14 cellular contexts compared by ENCODE assay signal in the genomic region with DNA sequence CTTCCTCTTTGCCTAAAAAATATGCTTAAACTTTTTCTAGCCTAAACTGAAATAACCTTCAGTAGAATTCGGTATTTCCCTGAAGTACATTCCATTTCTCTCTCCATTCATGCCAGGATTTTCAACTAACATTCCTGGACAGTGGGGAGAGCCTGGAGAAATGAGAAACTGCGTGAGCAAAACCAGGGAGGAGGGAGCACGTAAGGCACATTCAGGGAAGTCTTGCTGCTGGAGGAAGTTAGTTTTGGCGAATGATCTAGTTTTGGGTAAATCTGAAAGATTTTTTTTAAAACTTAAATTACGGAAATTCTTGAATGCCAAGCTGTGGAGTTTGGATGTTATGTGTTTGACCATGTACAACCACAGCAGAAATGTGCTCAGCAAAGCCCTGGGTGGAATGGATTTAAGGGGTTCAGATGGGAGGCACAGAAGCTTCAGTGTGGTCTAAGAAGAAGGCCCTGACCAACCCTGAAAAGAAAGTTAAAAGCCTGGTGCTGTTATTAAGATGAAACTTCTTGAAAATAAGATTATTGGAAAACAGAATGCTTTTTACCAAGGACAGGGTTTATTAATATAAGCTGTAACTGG.
DNase-seq lines count a peak whose midpoint lies in the region; ATAC-seq and TF ChIP-seq lines count a peak whose summit lies in the region.
"Had no signal": no experiment of that assay in that cellular context is flagged by ENCODE, and none has a peak within 500 bp of the region (broad histone marks: within the 10 kb centered on the region; RNA-seq: fewer than 3 reads in every experiment).

No MANE protein-coding gene starts in this region.

- H2BK120ac ChIP-seq in trophoblast cell (ENCODE audit: insufficient read depth, low read length, poor library complexity): no peak overlapping the region

- H3K4me3 ChIP-seq in AG10803 (ENCODE audit: low read length) (no peak overlapping the region), heart left ventricle (no peak overlapping the region), trophoblast cell (ENCODE audit: low read depth, low read length) (no peak overlapping the region)

- H3K4me1 ChIP-seq in heart left ventricle (peaks cover 0 to 17% (median 0%) of the 10 kb centered on the region in 12 donors), trophoblast cell (ENCODE audit: control insufficient read depth in 1 of 2, insufficient read depth in 2 of 2, low read length in 2 of 2) (peaks cover 8 to 9% of the 10 kb centered on the region in 2 experiments)

- H3K9me3 ChIP-seq in heart left ventricle: no peaks in the 10 kb centered on the region
- H3K9me3 ChIP-seq in trophoblast cell (ENCODE audit: insufficient read depth, low read depth, low read length): no peaks in the 10 kb centered on the region

- H3K4ac ChIP-seq in trophoblast cell (ENCODE audit: low read depth, low read length): no peak overlapping the region

- H3K27ac Mint-ChIP-seq in activated T-helper 2 cell treated with anti-CD3 and anti-CD28 coated beads, Interferon-gamma antibody, Interleukin-2, Interleukin-4, amounts not matched to agents 10 μg/mL and 5 μg/mL and 100 μg/mL, durations not matched to agents 14 hours and 24 hours and 36 hours: no peak overlapping the region
- H3K27ac Mint-ChIP-seq in effector memory CD8-positive, alpha-beta T cell: no peak overlapping the region
- H3K27ac Mint-ChIP-seq in activated T-cell treated with anti-CD3 and anti-CD28 coated beads, Interleukin-2, amount 50 U/mL, for 24 hours: no peak overlapping the region
- H3K27ac Mint-ChIP-seq: activated naive CD4-positive, alpha-beta T cell treated with anti-CD3 and anti-CD28 coated beads for 36 hours; CD14-positive monocyte; dendritic cell treated with granulocyte-macrophage colony-stimulating factor and Interleukin-4, amounts not matched to agents 40 ng/mL and 50 ng/mL, for 4 days had no signal

- H3K79me2 ChIP-seq in trophoblast cell (ENCODE audit: control insufficient read depth, insufficient read depth, low read length, poor library complexity): no peaks in the 10 kb centered on the region

- no peak overlapping the region for H2AK5ac ChIP-seq in trophoblast cell (ENCODE audit: low read length)

- H4K12ac ChIP-seq in trophoblast cell (ENCODE audit: low read depth, low read length): no peak overlapping the region

- no peak overlapping the region for H2BK5ac ChIP-seq in trophoblast cell (ENCODE audit: low read depth, low read length, poor library complexity)

- no peaks in the 10 kb centered on the region for H3K36me3 Mint-ChIP-seq in activated T-helper 2 cell treated with anti-CD3 and anti-CD28 coated beads, Interferon-gamma antibody, Interleukin-2, Interleukin-4, amounts not matched to agents 10 μg/mL and 5 μg/mL and 100 μg/mL, durations not matched to agents 14 hours and 24 hours and 36 hours (ENCODE audit: low read depth)
- H3K36me3 Mint-ChIP-seq in effector memory CD8-positive, alpha-beta T cell (ENCODE audit: insufficient read depth): no peaks in the 10 kb centered on the region
- no peaks in the 10 kb centered on the region for H3K36me3 Mint-ChIP-seq in activated T-cell treated with anti-CD3 and anti-CD28 coated beads, Interleukin-2, amount 50 U/mL, for 24 hours (ENCODE audit: low read depth)
- H3K36me3 Mint-ChIP-seq: CD14-positive monocyte had no signal

- ATAC-seq in heart left ventricle: peak in 3 of 4 donors; percentile 56 to 65 (median 65)
- ATAC-seq in effector memory CD8-positive, alpha-beta T cell (replicated peaks): no peak

- H3K79me1 ChIP-seq in trophoblast cell (ENCODE audit: low read length): peaks cover 6% of the 10 kb centered on the region

- H4K8ac ChIP-seq in trophoblast cell (ENCODE audit: low read depth, low read length): peak overlapping the region; percentile 35

- 45 to 62% (median 52%) methylated on average over 5 of the region's 5 CpGs for WGBS in heart left ventricle, 4 donors
- no CpG with 5 or more reads among the region's 5 CpGs for WGBS in trophoblast cell (ENCODE audit: extremely low coverage, insufficient coverage, insufficient read length)

- H3K27me3 ChIP-seq in heart left ventricle: no peaks in the 10 kb centered on the region
- H3K27me3 ChIP-seq in trophoblast cell (ENCODE audit: insufficient read depth, low read length): no peaks in the 10 kb centered on the region

- no peak overlapping the region for H3K14ac ChIP-seq in trophoblast cell (ENCODE audit: low read length)

- H2BK12ac ChIP-seq in trophoblast cell (ENCODE audit: low read length): no peak overlapping the region

- TF ChIP-seq POLR2A in heart left ventricle (IDR thresholded peaks at IDR 0.05): no peak

- no peak overlapping the region for H3K9ac ChIP-seq in trophoblast cell (ENCODE audit: low read length)

- H3K36me3 ChIP-seq in heart left ventricle (no peaks in the 10 kb centered on the region), trophoblast cell (ENCODE audit: control insufficient read depth in 1 of 2, insufficient read depth in 2 of 2, low read length in 2 of 2) (no peaks in the 10 kb centered on the region)

- no peak overlapping the region for H3K4me3 Mint-ChIP-seq in activated T-helper 2 cell treated with anti-CD3 and anti-CD28 coated beads, Interferon-gamma antibody, Interleukin-2, Interleukin-4, amounts not matched to agents 10 μg/mL and 5 μg/mL and 100 μg/mL, durations not matched to agents 14 hours and 24 hours and 36 hours (ENCODE audit: low read depth)
- no peak overlapping the region for H3K4me3 Mint-ChIP-seq in effector memory CD8-positive, alpha-beta T cell
- H3K4me3 Mint-ChIP-seq in activated T-cell treated with anti-CD3 and anti-CD28 coated beads, Interleukin-2, amount 50 U/mL, for 24 hours: no peak overlapping the region
- H3K4me3 Mint-ChIP-seq: activated naive CD4-positive, alpha-beta T cell treated with anti-CD3 and anti-CD28 coated beads for 36 hours; CD14-positive monocyte; dendritic cell treated with granulocyte-macrophage colony-stimulating factor and Interleukin-4, amounts not matched to agents 40 ng/mL and 50 ng/mL, for 4 days had no signal

- intact Hi-C loops in heart left ventricle (cut with DNase I): loop anchor here in 9 of 10 donors (5.0 to 10.0 kb wide), 15 partner anchors 40 to 985 kb away; partner anchors contain the start of gene CAMK2D (in 3 of the 9)
- intact Hi-C loops in activated T-helper 2 cell treated with anti-CD3 and anti-CD28 coated beads, Interferon-gamma antibody, Interleukin-2, Interleukin-4, amounts not matched to agents 10 μg/mL and 5 μg/mL and 100 μg/mL, durations not matched to agents 14 hours and 24 hours and 36 hours (cut with micrococcal nuclease): no loop called here

- no peak overlapping the region for H3K23ac ChIP-seq in trophoblast cell (ENCODE audit: low read length)

- peaks cover 4% of the 10 kb centered on the region for H3K27me3 Mint-ChIP-seq in activated T-helper 2 cell treated with anti-CD3 and anti-CD28 coated beads, Interferon-gamma antibody, Interleukin-2, Interleukin-4, amounts not matched to agents 10 μg/mL and 5 μg/mL and 100 μg/mL, durations not matched to agents 14 hours and 24 hours and 36 hours (ENCODE audit: low read depth)
- H3K27me3 Mint-ChIP-seq in effector memory CD8-positive, alpha-beta T cell: peaks cover 0 to 4% of the 10 kb centered on the region in 2 donors
- peaks cover 5% of the 10 kb centered on the region for H3K27me3 Mint-ChIP-seq in activated T-cell treated with anti-CD3 and anti-CD28 coated beads, Interleukin-2, amount 50 U/mL, for 24 hours
- H3K27me3 Mint-ChIP-seq: dendritic cell treated with granulocyte-macrophage colony-stimulating factor and Interleukin-4, amounts not matched to agents 40 ng/mL and 50 ng/mL, for 4 days had no signal

- H3K4me2 ChIP-seq in trophoblast cell (ENCODE audit: low read length): no peak overlapping the region

- H3K9me3 Mint-ChIP-seq in activated T-helper 2 cell treated with anti-CD3 and anti-CD28 coated beads, Interferon-gamma antibody, Interleukin-2, Interleukin-4, amounts not matched to agents 10 μg/mL and 5 μg/mL and 100 μg/mL, durations not matched to agents 14 hours and 24 hours and 36 hours: no peaks in the 10 kb centered on the region
- no peaks in the 10 kb centered on the region for H3K9me3 Mint-ChIP-seq in effector memory CD8-positive, alpha-beta T cell
- H3K9me3 Mint-ChIP-seq in activated T-cell treated with anti-CD3 and anti-CD28 coated beads, Interleukin-2, amount 50 U/mL, for 24 hours: no peaks in the 10 kb centered on the region
- H3K9me3 Mint-ChIP-seq: activated naive CD4-positive, alpha-beta T cell treated with anti-CD3 and anti-CD28 coated beads for 36 hours; dendritic cell treated with granulocyte-macrophage colony-stimulating factor and Interleukin-4, amounts not matched to agents 40 ng/mL and 50 ng/mL, for 4 days had no signal

- peaks cover 3% of the 10 kb centered on the region for H3K4me1 Mint-ChIP-seq in activated T-helper 2 cell treated with anti-CD3 and anti-CD28 coated beads, Interferon-gamma antibody, Interleukin-2, Interleukin-4, amounts not matched to agents 10 μg/mL and 5 μg/mL and 100 μg/mL, durations not matched to agents 14 hours and 24 hours and 36 hours (ENCODE audit: low read depth)
- H3K4me1 Mint-ChIP-seq in effector memory CD8-positive, alpha-beta T cell (ENCODE audit: low read depth in 2 of 2): no peaks in the 10 kb centered on the region
- H3K4me1 Mint-ChIP-seq in activated T-cell treated with anti-CD3 and anti-CD28 coated beads, Interleukin-2, amount 50 U/mL, for 24 hours (ENCODE audit: low read depth): peaks cover 7% of the 10 kb centered on the region
- H3K4me1 Mint-ChIP-seq: CD14-positive monocyte had no signal

- DNase-seq in AG10803 (ENCODE audit: low read depth) (peak; percentile 92), amniotic stem cell (lab: John Stamatoyannopoulos, UW) (peak; percentile 39), heart left ventricle (peak in 1 of 5 donors; percentile 26), trophoblast cell (no peak), NCI-H345 treated with DMSO at 0.1 percent for 48 hours (lab: John Stamatoyannopoulos, UW; ENCODE audit: unreplicated experiment) (no peak)
- no peak for DNase-seq in activated T-helper 2 cell treated with anti-CD3 and anti-CD28 coated beads, Interferon-gamma antibody, Interleukin-2, Interleukin-4, amounts not matched to agents 10 μg/mL and 5 μg/mL and 100 μg/mL, durations not matched to agents 14 hours and 24 hours and 36 hours (ENCODE audit: low spot score)
- DNase-seq in effector memory CD8-positive, alpha-beta T cell: no peak
- DNase-seq in activated T-cell treated with anti-CD3 and anti-CD28 coated beads, Interleukin-2, amount 50 U/mL, for 24 hours: no peak
- DNase-seq: activated CD4-positive, alpha-beta T cell treated with anti-CD3 and anti-CD28 coated beads, Interleukin-2, amount 50 U/mL, for 48 hours; activated naive CD4-positive, alpha-beta T cell treated with anti-CD3 and anti-CD28 coated beads for 36 hours; midbrain; stimulated activated CD4-positive, alpha-beta T cell treated with anti-CD3 and anti-CD28 coated beads, Interleukin-12 subunit alpha, Interleukin-12 subunit beta, amount 100 ng/mL, for 4 hours had no signal

- TF ChIP-seq CTCF in AG10803 (conservative IDR thresholded peaks at IDR 0.05; ENCODE audit: low read length) (no peak), heart left ventricle (IDR thresholded peaks at IDR 0.05) (no peak)

- peak overlapping the region; percentile 31 for H4K91ac ChIP-seq in trophoblast cell (ENCODE audit: low read depth, low read length)

- no peak overlapping the region for H3K18ac ChIP-seq in trophoblast cell (ENCODE audit: low read length)

- H3K27ac ChIP-seq in heart left ventricle (peak overlapping the region in 5 of 12 donors; percentile 6 to 67 (median 44)), trophoblast cell (ENCODE audit: low read depth, low read length) (peak overlapping the region; percentile 33)

- H2AFZ ChIP-seq in trophoblast cell (ENCODE audit: insufficient read depth, low read length, poor library complexity): no peak overlapping the region

Comparison
In these comparisons a context has a peak if more than half of its experiments do, and no peak if none do; other contexts are left out.
1. DNase-seq: peak in AG10803 (single experiment) and amniotic stem cell (single experiment); none in trophoblast cell (0 of 2), activated T-helper 2 cell treated with anti-CD3 and anti-CD28 coated beads, Interferon-gamma antibody, Interleukin-2, Interleukin-4, amounts not matched to agents 10 μg/mL and 5 μg/mL and 100 μg/mL, durations not matched to agents 14 hours and 24 hours and 36 hours (single experiment), effector memory CD8-positive, alpha-beta T cell (0 of 3), NCI-H345 treated with DMSO at 0.1 percent for 48 hours (single experiment) and activated T-cell treated with anti-CD3 and anti-CD28 coated beads, Interleukin-2, amount 50 U/mL, for 24 hours (single experiment).